In genomic region chr2:148640767-148641166, GRCh38 we compare ENCODE assay signal across 1 cellular context.
TF ChIP-seq lines count a peak whose summit lies in the region.

No MANE protein-coding gene starts in this region.

TF ChIP-seq in liver, 16 proteins besides CTCF, POLR2A, EP300 and RAD21 (continued from another document):
- no peak for TF ChIP-seq FOXA2 (IDR thresholded peaks at IDR 0.05)
